Comparison of ENCODE assay signal across 15 cellular contexts in genomic region chr10:69064762-69065328, GRCh38. TPM values are rescaled to one million over a fixed set of nuclear protein-coding genes. Genes with fewer than 3 reads are reported as not detected.
DNase-seq lines count a peak whose midpoint lies in the region; TF ChIP-seq lines count a peak whose summit lies in the region.
"Had no signal": no experiment of that assay in that cellular context is flagged by ENCODE, and none has a peak within 500 bp of the region (broad histone marks: within the 10 kb centered on the region; RNA-seq: fewer than 3 reads in every experiment).

No MANE protein-coding gene starts in this region.

- no peak for TF ChIP-seq EP300 in transverse colon (IDR thresholded peaks at IDR 0.05; ENCODE audit: low read depth)

- no peak overlapping the region for H2BK15ac ChIP-seq in mesenchymal stem cell (ENCODE audit: low read depth, poor library complexity, severe bottlenecking)

- H3K14ac ChIP-seq in mesenchymal stem cell (ENCODE audit: low read length in 2 of 2), result no peak overlapping the region

- H2BK5ac ChIP-seq in mesenchymal stem cell (ENCODE audit: low read depth, low read length, poor library complexity, severe bottlenecking), result no peak overlapping the region

- no peak overlapping the region for H2AFZ ChIP-seq in mesenchymal stem cell (ENCODE audit: low read depth, low read length)

- no peaks in the 10 kb centered on the region for H3K9me3 ChIP-seq in left ventricle myocardium inferior (replicated peaks)
- no peaks in the 10 kb centered on the region for H3K9me3 ChIP-seq in ascending aorta
- H3K9me3 ChIP-seq in mesenchymal stem cell (ENCODE audit: control insufficient read depth, low read length), result no peaks in the 10 kb centered on the region
- no peaks in the 10 kb centered on the region for H3K9me3 ChIP-seq in transverse colon
- H3K9me3 ChIP-seq: pancreas had no signal

- no peak overlapping the region for H3K4me2 ChIP-seq in mesenchymal stem cell (ENCODE audit: low read length, poor library complexity, severe bottlenecking)

- no peak overlapping the region for H2BK120ac ChIP-seq in mesenchymal stem cell (ENCODE audit: low read depth, low read length)

- H2AK5ac ChIP-seq in mesenchymal stem cell (ENCODE audit: low read length, severe bottlenecking), result peak overlapping the region; percentile 88

- H3K27me3 ChIP-seq in left ventricle myocardium inferior (ENCODE audit: low read depth) (no peaks in the 10 kb centered on the region), ascending aorta (no peaks in the 10 kb centered on the region), mesenchymal stem cell (ENCODE audit: control insufficient read depth in 1 of 2, insufficient read depth in 1 of 2, low read length in 2 of 2) (no peaks in the 10 kb centered on the region), transverse colon (no peaks in the 10 kb centered on the region)
- H3K27me3 ChIP-seq: pancreas had no signal

- H3K27me3 Mint-ChIP-seq in endothelial cell (ENCODE audit: unreplicated experiment), result no peaks in the 10 kb centered on the region
- H3K27me3 Mint-ChIP-seq: central memory CD8-positive, alpha-beta T cell; memory B cell had no signal

- no peaks in the 10 kb centered on the region for H3K36me3 ChIP-seq in left ventricle myocardium inferior
- no peaks in the 10 kb centered on the region for H3K36me3 ChIP-seq in ascending aorta
- no peaks in the 10 kb centered on the region for H3K36me3 ChIP-seq in mesenchymal stem cell (ENCODE audit: control insufficient read depth in 1 of 2, insufficient read depth in 2 of 2, low read depth in 1 of 2, low read length in 2 of 2)
- no peaks in the 10 kb centered on the region for H3K36me3 ChIP-seq in transverse colon
- H3K36me3 ChIP-seq: pancreas had no signal

- no peak overlapping the region for H3K4me3 ChIP-seq in left ventricle myocardium inferior
- no peak overlapping the region for H3K4me3 ChIP-seq in ascending aorta
- H3K4me3 ChIP-seq in mesenchymal stem cell (ENCODE audit: insufficient read depth in 1 of 2, low read depth in 1 of 2, low read length in 2 of 2), result peak overlapping the region in 1 of 2 experiments; percentile 27
- H3K4me3 ChIP-seq in transverse colon, result no peak overlapping the region
- H3K4me3 ChIP-seq: pancreas had no signal

- in situ Hi-C loops in transverse colon (cut with MboI; ENCODE audit: low pct_ligation_motif_present in 1 of 4, low pct_unique_long_range_greater_than_20kb in 1 of 4, low sequenced_read_pairs in 3 of 4), result no loop called here

- H3K4me1 ChIP-seq in left ventricle myocardium inferior (peaks cover 44% of the 10 kb centered on the region), ascending aorta (peaks cover 10 to 19% of the 10 kb centered on the region in 2 donors), mesenchymal stem cell (ENCODE audit: control insufficient read depth, insufficient read depth, low read depth, low read length) (peaks cover 16% of the 10 kb centered on the region), transverse colon (peaks cover 0 to 16% (median 8%) of the 10 kb centered on the region in 4 donors)

- H3K27ac Mint-ChIP-seq in endothelial cell (ENCODE audit: unreplicated experiment), result no peak overlapping the region
- H3K27ac Mint-ChIP-seq: memory B cell had no signal

- H3K4me1 Mint-ChIP-seq in endothelial cell (ENCODE audit: unreplicated experiment), result peaks cover 26% of the 10 kb centered on the region

- no peak overlapping the region for H4K91ac ChIP-seq in mesenchymal stem cell (ENCODE audit: low read length)

- intact Hi-C loops in left ventricle myocardium inferior (cut with micrococcal nuclease), result no loop called here
- intact Hi-C loops in cardiac septum (cut with DNase I), result no loop called here
- intact Hi-C loops in ascending aorta (cut with DNase I), result no loop called here
- intact Hi-C loops in transverse colon (cut with DNase I; ENCODE audit: low total_unique reads), result no loop called here

- H3K4ac ChIP-seq in mesenchymal stem cell (ENCODE audit: low read depth in 1 of 2, low read length in 2 of 2), result no peak overlapping the region

- no peaks in the 10 kb centered on the region for H3K36me3 Mint-ChIP-seq in endothelial cell (ENCODE audit: low read depth, unreplicated experiment)
- H3K36me3 Mint-ChIP-seq: memory B cell had no signal

- no peaks in the 10 kb centered on the region for H3K79me1 ChIP-seq in mesenchymal stem cell (replicated peaks; ENCODE audit: low read length, poor library complexity, severe bottlenecking)

- WGBS in mesenchymal stem cell, result 70% methylated on average over 6 of the region's 6 CpGs
- 71 to 84% methylated on average over 1 to 6 of the region's 6 CpGs for WGBS in transverse colon (ENCODE audit: low coverage in 1 of 2), 2 donors

- TF ChIP-seq CTCF in left ventricle myocardium inferior (IDR thresholded peaks at IDR 0.05; ENCODE audit: borderline replicate concordance) (no peak), ascending aorta (IDR thresholded peaks at IDR 0.05) (no peak), transverse colon (IDR thresholded peaks at IDR 0.05) (no peak), endothelial cell (IDR thresholded peaks at IDR 0.05; ENCODE audit: unreplicated experiment) (no peak)

- DNase-seq in left ventricle myocardium inferior (no peak), cardiac septum (ENCODE audit: low spot score) (no peak), ascending aorta (ENCODE audit: low spot score in 2 of 2) (no peak), mesenchymal stem cell (no peak), transverse colon (no peak), MV-4-11 (lab: John Stamatoyannopoulos, UW) (no peak), endothelial cell (ENCODE audit: low spot score) (no peak), H4 (ENCODE audit: low spot score) (no peak)
- DNase-seq: KBM-7, NCI-H1694, NCI-H69 had no signal

- TF ChIP-seq POLR2A in transverse colon (IDR thresholded peaks at IDR 0.05), result no peak

- H3K27ac ChIP-seq in left ventricle myocardium inferior (replicated peaks) (peak overlapping the region; percentile 65), ascending aorta (peak overlapping the region; percentile 64 to 68), mesenchymal stem cell (ENCODE audit: low read length, poor library complexity, severe bottlenecking) (no peak overlapping the region), transverse colon (peak overlapping the region in 3 of 4 donors; percentile 35 to 48 (median 37))

- no peak overlapping the region for H4K8ac ChIP-seq in mesenchymal stem cell (ENCODE audit: low read length)

- H3K23ac ChIP-seq in mesenchymal stem cell (ENCODE audit: low read length in 2 of 2), result no peak overlapping the region

- no peak overlapping the region for H3K4me3 Mint-ChIP-seq in endothelial cell (ENCODE audit: unreplicated experiment)
- H3K4me3 Mint-ChIP-seq: central memory CD8-positive, alpha-beta T cell; memory B cell; T-helper 1 cell treated with Interleukin-12 subunit alpha and Interleukin-12 subunit beta and Interleukin-4 antibody, amounts not matched to agents 30 μg/mL and 1 μg/mL, for 36 hours had no signal

- H3K9ac ChIP-seq in mesenchymal stem cell (ENCODE audit: low read length), result peak overlapping the region; percentile 78

- H2BK12ac ChIP-seq in mesenchymal stem cell (ENCODE audit: low read length in 2 of 2), result no peak overlapping the region

- no peak overlapping the region for H3K18ac ChIP-seq in mesenchymal stem cell (ENCODE audit: low read depth in 1 of 2, low read length in 2 of 2)

- H3K9me3 Mint-ChIP-seq in endothelial cell (ENCODE audit: unreplicated experiment), result no peaks in the 10 kb centered on the region
- H3K9me3 Mint-ChIP-seq: central memory CD8-positive, alpha-beta T cell; memory B cell; T-helper 1 cell treated with Interleukin-12 subunit alpha and Interleukin-12 subunit beta and Interleukin-4 antibody, amounts not matched to agents 30 μg/mL and 1 μg/mL, for 36 hours had no signal

RNA-seq across cellular contexts. Expression of gene SRGN, which starts 23.1 kb away (rescaled TPM):
- 37.2 TPM for total RNA-seq in left ventricle myocardium inferior
- total RNA-seq in cardiac septum, result 52.1 TPM
- total RNA-seq in ascending aorta, result 155 TPM
- polyA plus RNA-seq in mesenchymal stem cell (2013, experiment 1 of 2), result 1.1 TPM
- 1.1 TPM for polyA plus RNA-seq in mesenchymal stem cell (2013, experiment 2 of 2)
- 10 to 100 TPM in 3 of 4 donors, 1 to 10 TPM in 1; 9.0 to 83.8 (median 20.3) TPM for total RNA-seq in transverse colon
- total RNA-seq in endothelial cell (ENCODE audit: unreplicated experiment), result 4.7 TPM
- 3.9 and 5.0 TPM in 2 replicates for total RNA-seq in H4 (2014; rRNA removed; shearing (Covaris generic))

RNA-seq across cellular contexts. Expression of gene VPS26A, which starts 59.1 kb away (rescaled TPM):
- 33.1 TPM for total RNA-seq in left ventricle myocardium inferior
- total RNA-seq in cardiac septum, result 31.7 TPM
- total RNA-seq in ascending aorta, result 26.0 TPM
- polyA plus RNA-seq in mesenchymal stem cell (2013, experiment 1 of 2), result 60.4 TPM
- 65.4 TPM for polyA plus RNA-seq in mesenchymal stem cell (2013, experiment 2 of 2)
- 10 to 100 TPM in 3 of 4 donors, 1 to 10 TPM in 1; 5.4 to 38.7 (median 23.2) TPM for total RNA-seq in transverse colon
- total RNA-seq in endothelial cell (ENCODE audit: unreplicated experiment), result 56.2 TPM
- 25.9 and 40.2 TPM in 2 replicates for total RNA-seq in H4 (2014; rRNA removed; shearing (Covaris generic))
